In the genomic region with DNA sequence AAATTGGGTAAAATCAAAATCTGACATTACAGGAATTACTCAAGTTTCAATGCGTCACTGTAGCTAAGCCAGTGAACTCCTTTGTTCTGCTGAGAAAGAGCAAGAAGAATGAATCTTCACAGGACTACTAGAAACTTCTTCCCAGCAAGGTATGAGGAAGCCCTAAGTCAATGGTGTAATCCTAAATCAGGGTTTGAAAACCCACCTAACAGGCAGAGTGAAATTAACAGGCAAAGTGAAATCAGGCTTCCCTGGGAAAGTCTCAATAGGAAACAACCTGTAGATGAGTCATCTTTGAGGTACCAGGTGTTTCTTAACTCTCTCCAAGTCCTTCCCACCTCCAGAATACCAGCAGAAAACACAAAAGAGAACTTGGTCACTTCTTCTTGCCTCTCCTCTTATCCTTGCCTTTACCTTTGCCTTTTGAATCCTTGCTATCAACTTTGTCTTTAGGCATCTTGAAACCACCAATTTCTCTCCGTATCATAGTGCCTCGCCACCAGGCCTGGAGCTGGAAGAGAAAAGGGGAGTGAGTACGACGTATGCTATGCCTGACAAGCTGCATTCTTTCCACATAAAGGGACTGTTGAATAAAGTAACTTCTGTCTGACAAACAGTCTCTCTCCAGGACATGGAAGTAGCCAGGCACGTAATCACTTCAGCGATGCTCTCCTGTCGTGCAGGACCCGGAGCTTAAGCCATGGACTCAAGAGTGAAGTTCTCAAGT, we compare ENCODE assay signal across 16 cellular contexts.
DNase-seq lines count a peak whose midpoint lies in the region; ATAC-seq and TF ChIP-seq lines count a peak whose summit lies in the region.
"Had no signal": no experiment of that assay in that cellular context is flagged by ENCODE, and none has a peak within 500 bp of the region (broad histone marks: within the 10 kb centered on the region; RNA-seq: fewer than 3 reads in every experiment).

No MANE protein-coding gene starts in this region.

- H3K27me3 Mint-ChIP-seq in CD8-positive, alpha-beta T cell (ENCODE audit: low read depth), result no peaks in the 10 kb centered on the region
- H3K27me3 Mint-ChIP-seq in central memory CD8-positive, alpha-beta T cell, result no peaks in the 10 kb centered on the region
- H3K27me3 Mint-ChIP-seq in memory B cell (no peaks in the 10 kb centered on the region), glutamatergic neuron (ENCODE audit: unreplicated experiment) (no peaks in the 10 kb centered on the region)

- POLR2A ChIA-PET in CD8-positive, alpha-beta T cell (lab: Charles Lee), result no interaction called here

- H3K9me3 Mint-ChIP-seq in CD8-positive, alpha-beta T cell, result no peaks in the 10 kb centered on the region
- H3K9me3 Mint-ChIP-seq in central memory CD8-positive, alpha-beta T cell, result no peaks in the 10 kb centered on the region
- no peaks in the 10 kb centered on the region for H3K9me3 Mint-ChIP-seq in memory B cell
- H3K9me3 Mint-ChIP-seq in glutamatergic neuron (ENCODE audit: unreplicated experiment), result no peaks in the 10 kb centered on the region

- H3K27ac ChIP-seq in CD8-positive, alpha-beta T cell (ENCODE audit: low read depth, low read length), result no peak overlapping the region
- H3K27ac ChIP-seq in HUES48 (ENCODE audit: low read depth, low read length), result peak overlapping the region; percentile 85
- H3K27ac ChIP-seq: ovary had no signal

- H3K9ac ChIP-seq in HUES48 (ENCODE audit: low read depth, low read length), result no peak overlapping the region

- H3K4me3 ChIP-seq in CD8-positive, alpha-beta T cell (ENCODE audit: low read depth, low read length), result no peak overlapping the region
- no peak overlapping the region for H3K4me3 ChIP-seq in HUES48 (ENCODE audit: low read depth, low read length)
- H3K4me3 ChIP-seq: mucosa of descending colon, ovary had no signal

- H3K27ac Mint-ChIP-seq in CD8-positive, alpha-beta T cell, result peak overlapping the region; percentile 76
- peak overlapping the region; percentile 3 for H3K27ac Mint-ChIP-seq in central memory CD8-positive, alpha-beta T cell (ENCODE audit: low read depth)
- peak overlapping the region; percentile 53 for H3K27ac Mint-ChIP-seq in memory B cell
- no peak overlapping the region for H3K27ac Mint-ChIP-seq in glutamatergic neuron (ENCODE audit: unreplicated experiment)

- no peaks in the 10 kb centered on the region for H3K9me3 ChIP-seq in CD8-positive, alpha-beta T cell (ENCODE audit: low read length)
- H3K9me3 ChIP-seq in HUES48 (ENCODE audit: control insufficient read depth, insufficient read depth, low read length), result no peaks in the 10 kb centered on the region
- H3K9me3 ChIP-seq: mucosa of descending colon, ovary had no signal

- intact Hi-C loops in CD8-positive, alpha-beta T cell (cut with DNase I, micrococcal nuclease), result no loop called here

- TF ChIP-seq CTCF in CD8-positive, alpha-beta T cell (IDR thresholded peaks at IDR 0.05), result no peak
- TF ChIP-seq CTCF in glutamatergic neuron (IDR thresholded peaks at IDR 0.05; ENCODE audit: partially characterized antibody, unreplicated experiment), result no peak

- no peaks in the 10 kb centered on the region for H3K4me1 Mint-ChIP-seq in CD8-positive, alpha-beta T cell (ENCODE audit: low read depth)
- no peaks in the 10 kb centered on the region for H3K4me1 Mint-ChIP-seq in central memory CD8-positive, alpha-beta T cell
- H3K4me1 Mint-ChIP-seq in memory B cell (no peaks in the 10 kb centered on the region), glutamatergic neuron (ENCODE audit: low read depth, unreplicated experiment) (no peaks in the 10 kb centered on the region)

- no peak for ATAC-seq in CD8-positive, alpha-beta T cell
- ATAC-seq in central memory CD8-positive, alpha-beta T cell (replicated peaks; ENCODE audit: extremely low read depth, poor library complexity, severe bottlenecking), result no peak
- no peak for ATAC-seq in memory B cell (ENCODE audit: low read depth)
- ATAC-seq: mucosa of descending colon; stimulated activated naive CD8-positive, alpha-beta T cell treated with anti-CD3 and anti-CD28 coated beads, Interleukin-15, Interleukin-2, amounts not matched to agents 100 U/mL and 50 U/mL, for 24 hours had no signal

- no peak for DNase-seq in CD8-positive, alpha-beta T cell
- DNase-seq in central memory CD8-positive, alpha-beta T cell (ENCODE audit: low spot score in 2 of 2), result no peak
- DNase-seq in memory B cell (ENCODE audit: low spot score in 2 of 2) (no peak), KG1 (lab: John Stamatoyannopoulos, UW) (no peak), KBM-7 (no peak), glutamatergic neuron (no peak)
- DNase-seq in activated CD4-positive, alpha-beta T cell treated with anti-CD3 and anti-CD28 coated beads, Interleukin-2, amount 50 U/mL, for 48 hours, result no peak
- DNase-seq: activated CD4-positive, alpha-beta T cell treated with anti-CD3 and anti-CD28 coated beads for 1 hour; GF-D8; mucosa of descending colon; NCI-H1092; NCI-H2171 treated with DMSO at 0.1 percent for 48 hours; ovary; SHP77; stimulated activated naive CD8-positive, alpha-beta T cell treated with anti-CD3 and anti-CD28 coated beads, Interleukin-15, Interleukin-2, amounts not matched to agents 100 U/mL and 50 U/mL, for 24 hours had no signal

- no peaks in the 10 kb centered on the region for H3K27me3 ChIP-seq in CD8-positive, alpha-beta T cell (ENCODE audit: insufficient read depth, low read length)
- H3K27me3 ChIP-seq in HUES48 (ENCODE audit: control insufficient read depth, insufficient read depth, low read length), result no peaks in the 10 kb centered on the region
- H3K27me3 ChIP-seq: ovary had no signal

- CTCF ChIA-PET in CD8-positive, alpha-beta T cell (lab: Charles Lee), result interaction anchor here (0.8 to 0.9 kb wide), 2 partner anchors 16 kb away, joined by 3 to 4 read pairs; no protein-coding TSS in a partner anchor

- no peak overlapping the region for H3K4me3 Mint-ChIP-seq in CD8-positive, alpha-beta T cell
- no peak overlapping the region for H3K4me3 Mint-ChIP-seq in central memory CD8-positive, alpha-beta T cell
- no peak overlapping the region for H3K4me3 Mint-ChIP-seq in memory B cell
- H3K4me3 Mint-ChIP-seq in glutamatergic neuron (ENCODE audit: unreplicated experiment), result no peak overlapping the region

- H3K4me1 ChIP-seq in CD8-positive, alpha-beta T cell (ENCODE audit: insufficient read depth, low read length), result no peaks in the 10 kb centered on the region
- H3K4me1 ChIP-seq in HUES48 (ENCODE audit: control insufficient read depth, insufficient read depth, low read length), result peaks cover 11% of the 10 kb centered on the region

- H3K36me3 Mint-ChIP-seq in CD8-positive, alpha-beta T cell, result peaks cover 35% of the 10 kb centered on the region
- peaks cover 21% of the 10 kb centered on the region for H3K36me3 Mint-ChIP-seq in central memory CD8-positive, alpha-beta T cell (ENCODE audit: insufficient read depth)
- H3K36me3 Mint-ChIP-seq in memory B cell, result peaks cover 19% of the 10 kb centered on the region
- no peaks in the 10 kb centered on the region for H3K36me3 Mint-ChIP-seq in glutamatergic neuron (ENCODE audit: unreplicated experiment)

- in situ Hi-C loops in KBM-7 (cut with MboI; ENCODE audit: low pct_unique_long_range_greater_than_20kb, low sequenced_read_pairs), result no loop called here

- H3K36me3 ChIP-seq in CD8-positive, alpha-beta T cell (ENCODE audit: insufficient read depth, low read length), result peaks cover 4% of the 10 kb centered on the region
- H3K36me3 ChIP-seq in HUES48 (ENCODE audit: control insufficient read depth, insufficient read depth, low read length), result 0 out of 2 replicates have a peak, but pooled peaks cover 6% of the 10 kb centered on the region
- H3K36me3 ChIP-seq: ovary had no signal
